8 cellular contexts compared by ENCODE assay signal in the genomic region with DNA sequence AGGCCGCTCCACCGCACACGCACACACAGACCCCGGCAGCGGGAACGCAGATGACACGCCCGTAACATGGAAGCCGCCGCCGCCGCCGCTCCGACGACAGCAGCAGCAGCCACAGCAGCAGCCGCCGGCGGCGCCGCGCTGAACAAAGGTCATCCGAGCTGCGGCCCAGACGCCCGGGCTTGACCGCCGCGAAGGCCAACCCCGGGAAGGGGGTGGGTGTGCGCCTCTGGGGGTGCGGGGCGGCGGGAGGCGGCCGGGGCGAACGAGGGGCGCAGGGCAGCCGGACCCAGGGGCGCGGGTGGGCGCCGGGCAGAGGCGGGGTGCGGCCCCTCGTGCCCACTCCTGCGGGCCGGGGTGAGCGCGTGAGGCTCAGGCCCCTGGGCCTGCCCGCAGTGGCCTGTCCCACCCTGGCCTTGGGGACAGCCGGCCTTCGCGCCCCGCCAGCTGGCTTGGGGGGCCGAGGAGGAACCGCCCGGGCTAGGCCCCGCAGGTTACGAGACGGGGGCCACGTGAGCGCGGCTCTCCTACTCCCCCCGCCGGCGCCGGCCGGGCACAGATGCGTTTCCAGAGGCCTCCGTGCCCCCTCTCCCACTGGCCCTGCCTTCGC. TPM values are rescaled to one million over a fixed set of nuclear protein-coding genes. Genes with fewer than 3 reads are reported as not detected.
A peak's percentile ranks its signal among the peaks of the same experiment; 100 is the strongest.
DNase-seq lines count a peak whose midpoint lies in the region; ATAC-seq, FAIRE-seq and TF ChIP-seq lines count a peak whose summit lies in the region.

No MANE protein-coding gene starts in this region.

- H2BK120ac ChIP-seq in H1 (replicated peaks; ENCODE audit: low read depth, low read length) (no peak overlapping the region), mesendoderm (ENCODE audit: low read depth, low read length) (peak overlapping the region; percentile 100)

- 0 out of 3 replicates have a peak, but pooled peaks of 1 of the 2 experiments have one; percentile 43 for TF ChIP-seq POLR2A in H1 (IDR thresholded peaks at IDR 0.05; ENCODE audit: control extremely low read depth in 1 of 2, low read depth in 2 of 2, low read length in 2 of 2)

- ATAC-seq in HG02981 (IDR thresholded peaks at IDR 0.05; ENCODE audit: unreplicated experiment) (peak; percentile 39), HG03571 (IDR thresholded peaks at IDR 0.05; ENCODE audit: unreplicated experiment) (no peak)

- H3K27me3 ChIP-seq in H1 (replicated peaks in 1 of 4; ENCODE audit: control insufficient read depth in 3 of 4, extremely low read depth in 1 of 4, insufficient read depth in 3 of 4, low read length in 3 of 4) (no peaks in the 10 kb centered on the region), mesendoderm (ENCODE audit: insufficient read depth, low read length, poor library complexity) (no peaks in the 10 kb centered on the region)

- H4K8ac ChIP-seq in H1 (ENCODE audit: extremely low read depth, insufficient read depth, low read length) (peak overlapping the region; percentile 95; the same call in 1 of the 2 replicates), mesendoderm (ENCODE audit: low read depth, low read length) (peak overlapping the region; percentile 99)

- no peak overlapping the region for H2BK20ac ChIP-seq in H1 (ENCODE audit: low read length)

- TF ChIP-seq EP300 in H1 (IDR thresholded peaks at IDR 0.05; ENCODE audit: borderline replicate concordance in 1 of 2, low read depth in 2 of 2, low read length in 2 of 2), result no peak

- H3K18ac ChIP-seq in H1 (ENCODE audit: extremely low read depth, low read length), result peak overlapping the region; percentile 72; the same call in 1 of the 2 replicates
- peak overlapping the region; percentile 100 for H3K18ac ChIP-seq in mesendoderm (ENCODE audit: low read length)

- peaks cover 8% of the 10 kb centered on the region for H3K23me2 ChIP-seq in H1 (ENCODE audit: low read depth, low read length)

- peak overlapping the region; percentile 65 for H4K5ac ChIP-seq in H1 (ENCODE audit: insufficient read length, low read depth, low read length)
- no peak overlapping the region for H4K5ac ChIP-seq in mesendoderm (ENCODE audit: low read length)

- H3K27ac ChIP-seq in H1 (ENCODE audit: low read depth, low read length) (peak overlapping the region; percentile 93), mesendoderm (ENCODE audit: low read depth, low read length) (peak overlapping the region; percentile 91), substantia nigra (ENCODE audit: low read depth, low read length, poor library complexity, severe bottlenecking) (peak overlapping the region; percentile 91)

- peak overlapping the region; percentile 48 for H3K56ac ChIP-seq in H1 (replicated peaks; ENCODE audit: insufficient read length, low read depth, low read length)
- H3K56ac ChIP-seq in mesendoderm (ENCODE audit: low read length), result peak overlapping the region; percentile 97

- H3K79me2 ChIP-seq in H1 (ENCODE audit: control insufficient read depth in 1 of 2, insufficient read depth in 2 of 2, low read length in 2 of 2), result peaks cover 25 to 60% of the 10 kb centered on the region in 2 experiments
- H3K79me2 ChIP-seq in mesendoderm (ENCODE audit: control insufficient read depth, insufficient read depth, low read length), result peaks cover 41% of the 10 kb centered on the region

- H2AK5ac ChIP-seq in H1 (ENCODE audit: low read depth, low read length) (no peak overlapping the region), mesendoderm (ENCODE audit: low read length) (no peak overlapping the region)

- peaks cover 3 to 5% of the 10 kb centered on the region in 2 experiments; a peak in 2 of 4 replicates for H3K9me3 ChIP-seq in H1 (ENCODE audit: insufficient read depth in 2 of 2, low read depth in 1 of 2, low read length in 1 of 2)

- H2BK15ac ChIP-seq in H1 (ENCODE audit: low read length) (no peak overlapping the region), mesendoderm (replicated peaks; ENCODE audit: low read depth) (peak overlapping the region; percentile 14)

- H2BK12ac ChIP-seq in H1 (ENCODE audit: low read depth, low read length), result no peak overlapping the region

- H3K4me1 ChIP-seq in H1 (replicated peaks in 1 of 4; ENCODE audit: control insufficient read depth in 3 of 4, insufficient read depth in 4 of 4, low read length in 3 of 4), result peaks cover 30 to 62% (median 47%) of the 10 kb centered on the region in 4 experiments
- H3K4me1 ChIP-seq in mesendoderm (ENCODE audit: control insufficient read depth, low read depth, low read length), result peaks cover 37% of the 10 kb centered on the region

- H2BK5ac ChIP-seq in H1 (ENCODE audit: low read depth, low read length), result peak overlapping the region; percentile 98; the same call in 1 of the 2 replicates
- peak overlapping the region; percentile 73 for H2BK5ac ChIP-seq in mesendoderm (ENCODE audit: low read length)

- H2AFZ ChIP-seq in H1 (ENCODE audit: low read length), result no peak overlapping the region

- H3K4me3 ChIP-seq in H1 (ENCODE audit: extremely low read depth in 1 of 4, insufficient read depth in 2 of 4, low read depth in 3 of 4, low read length in 4 of 4) (peak overlapping the region; percentile 35 to 94 (median 50)), mesendoderm (ENCODE audit: low read length) (peak overlapping the region; percentile 24)

- no peak overlapping the region for H3K4ac ChIP-seq in H1 (replicated peaks; ENCODE audit: insufficient read length, low read depth, low read length)
- H3K4ac ChIP-seq in mesendoderm (ENCODE audit: low read depth, low read length), result peak overlapping the region; percentile 100

- peaks cover 12 to 38% (median 21%) of the 10 kb centered on the region in 4 experiments for H3K36me3 ChIP-seq in H1 (ENCODE audit: control insufficient read depth in 2 of 4, insufficient read depth in 4 of 4, low read length in 3 of 4)
- H3K36me3 ChIP-seq in mesendoderm (ENCODE audit: control insufficient read depth, insufficient read depth, low read length), result peaks cover 5% of the 10 kb centered on the region

- peaks cover 0 to 4% of the 10 kb centered on the region in 2 experiments for H4K20me1 ChIP-seq in H1 (replicated peaks in 1 of 2; ENCODE audit: control insufficient read depth in 1 of 2, insufficient read depth in 2 of 2, low read length in 2 of 2)

- no peak for TF ChIP-seq RAD21 in H1 (IDR thresholded peaks at IDR 0.05 in 1 of 2, conservative IDR thresholded peaks at IDR 0.05 in 1 of 2; ENCODE audit: low read depth in 2 of 2, low read length in 2 of 2)

- no peak overlapping the region for H3K14ac ChIP-seq in H1 (ENCODE audit: insufficient read length)

- H3K79me1 ChIP-seq in H1 (ENCODE audit: low read depth, low read length) (no peaks in the 10 kb centered on the region; the same call in 1 of the 2 replicates), mesendoderm (ENCODE audit: low read length) (peaks cover 6% of the 10 kb centered on the region)

- FAIRE-seq in H1 (lab: Jason Lieb, UNC), result no peak

- H3K4me2 ChIP-seq in H1 (ENCODE audit: insufficient read depth in 1 of 2, low read depth in 2 of 2, low read length in 2 of 2) (peak overlapping the region; percentile 77 to 82), mesendoderm (ENCODE audit: low read length) (peak overlapping the region; percentile 30)

- POLR2A ChIA-PET in GM10248 (lab: Yijun Ruan, JAX) (no interaction called here), H1 (lab: Charles Lee; ENCODE audit: partially characterized antibody) (interaction anchor here (0.6 to 29.3 kb wide), 13 partner anchors 11 to 86 kb away, joined by 3 to 622 read pairs (median 9); no protein-coding TSS in a partner anchor)

- 1% methylated on average over 20 of the region's 72 CpGs; no CpG with 5 or more reads in 1 of the 2 experiments for WGBS in H1 (ENCODE audit: extremely low coverage in 1 of 2, insufficient coverage in 1 of 2, insufficient read length in 1 of 2, insufficient replicate concordance in 2 of 2, low coverage in 1 of 2, low lambda C conversion rate in 2 of 2, missing lambda C conversion rate in 1 of 2), 2 experiments
- WGBS in mesendoderm (ENCODE audit: extremely low coverage, insufficient coverage, low lambda C conversion rate), result no CpG with 5 or more reads among the region's 72 CpGs

- CTCF ChIA-PET in GM10248 (lab: Yijun Ruan, JAX), result no interaction called here
- CTCF ChIA-PET in H1 (lab: Charles Lee; ENCODE audit: partially characterized antibody), result interaction anchor here (1.9 kb wide), 1 partner anchor 15 kb away, joined by 10 read pairs; no protein-coding TSS in a partner anchor

- H4K91ac ChIP-seq in H1 (replicated peaks; ENCODE audit: insufficient read length, low read length), result no peak overlapping the region

- H3K9ac ChIP-seq in H1 (replicated peaks in 1 of 4; ENCODE audit: extremely low read depth in 1 of 4, low read depth in 3 of 4, low read length in 3 of 4) (peak overlapping the region; percentile 70 to 94 (median 83)), mesendoderm (ENCODE audit: low read length) (peak overlapping the region; percentile 88)

- TF ChIP-seq CTCF in GM10248 (IDR thresholded peaks at IDR 0.05; ENCODE audit: control extremely low read depth, extremely low read depth, low read depth, missing control alignments) (peak; percentile 12), H1 (IDR thresholded peaks at IDR 0.05; ENCODE audit: control extremely low read depth in 1 of 3, insufficient read depth in 1 of 3, low read depth in 1 of 3, low read length in 3 of 3) (no peak)

- H3K23ac ChIP-seq in H1 (ENCODE audit: insufficient read length) (no peak overlapping the region), mesendoderm (ENCODE audit: low read length) (no peak overlapping the region)

- DNase-seq in GM10248 (ENCODE audit: extremely low spot score) (peak; percentile 52), H1 (ENCODE audit: low read depth in 1 of 2, low spot score in 2 of 2) (no peak), mesendoderm (no peak), substantia nigra (lab: John Stamatoyannopoulos, UW) (peak in 41 of 49 donors; percentile 16 to 79 (median 58)), DMS114 treated with DMSO at 0.1 percent for 48 hours (lab: John Stamatoyannopoulos, UW; ENCODE audit: unreplicated experiment) (no peak)
- DNase-seq in activated CD4-positive, CD25-positive, alpha-beta regulatory T cell treated with anti-CD3 and anti-CD28 coated beads, Interleukin-2, amount 50 U/mL, for 72 hours, result peak; percentile 45

TF ChIP-seq in H1, 55 proteins besides CTCF, POLR2A, EP300 and RAD21:
- no peak for TF ChIP-seq SP1 (IDR thresholded peaks at IDR 0.05; ENCODE audit: low read depth, low read length)
- TF ChIP-seq POLR2AphosphoS5 (IDR thresholded peaks at IDR 0.05; ENCODE audit: low read depth, low read length), result peak; percentile 22

RNA-seq across cellular contexts. Expression of a gene that starts 1.0 kb away (rescaled TPM):
- total RNA-seq in H1 (2021; fragmentation: NEBNext Ultra II Directional; extraction: Animal tissue kit (Norgen Biotek cat#: 25700)), result 240 and 241 TPM in 2 replicates
- polyA plus RNA-seq in H1 (2011; rRNA removed), result 132 and 143 TPM in 2 replicates
- 148 TPM for polyA plus RNA-seq in H1 (2011; cell fraction: cytosol; rRNA removed)
- polyA plus RNA-seq in H1 (2011; cell fraction: nucleus; rRNA removed), result 482 TPM
- polyA plus RNA-seq in H1 (2012, experiment 1 of 2), result 101 to 122 TPM (median 117 TPM) in 4 replicates
- polyA plus RNA-seq in H1 (2012, experiment 2 of 2), result 7.5 TPM
- 144 TPM for polyA plus RNA-seq in H1 (2013, experiment 1 of 2)
- polyA plus RNA-seq in H1 (2013, experiment 2 of 2), result 132 TPM
- polyA minus RNA-seq in H1 (2011; rRNA and poly(A)+ RNA removed), result 742 and 919 TPM in 2 replicates
- 169 TPM for polyA minus RNA-seq in H1 (2011; cell fraction: cytosol; rRNA and poly(A)+ RNA removed)
- polyA minus RNA-seq in H1 (2011; cell fraction: nucleus; rRNA and poly(A)+ RNA removed), result 575 TPM
- polyA plus RNA-seq in mesendoderm (2013, experiment 1 of 2), result 91.0 TPM
- polyA plus RNA-seq in mesendoderm (2013, experiment 2 of 2), result 94.4 TPM

Comparison
In these comparisons a context has a peak if more than half of its experiments do, and no peak if none do; other contexts are left out.
1. DNase-seq: peak in GM10248 (single experiment), activated CD4-positive, CD25-positive, alpha-beta regulatory T cell treated with anti-CD3 and anti-CD28 coated beads, Interleukin-2, amount 50 U/mL, for 72 hours (single experiment) and substantia nigra (41 of 49); none in H1 (0 of 2), mesendoderm (single experiment) and DMS114 treated with DMSO at 0.1 percent for 48 hours (single experiment).
2. Peak in every context shown above with its lines, with median percentiles within 50 percentile points of each other: H3K27ac ChIP-seq.